Comparison of ENCODE assay signal across 13 cellular contexts in genomic region chr16:70418274-70418992, GRCh38. TPM values are rescaled to one million over a fixed set of nuclear protein-coding genes. Genes with fewer than 3 reads are reported as not detected.
DNase-seq lines count a peak whose midpoint lies in the region; ATAC-seq and TF ChIP-seq lines count a peak whose summit lies in the region.
"Had no signal": no experiment of that assay in that cellular context is flagged by ENCODE, and none has a peak within 500 bp of the region (broad histone marks: within the 10 kb centered on the region; RNA-seq: fewer than 3 reads in every experiment).

No MANE protein-coding gene starts in this region.

- intact Hi-C loops in HCT116 (cut with micrococcal nuclease): no loop called here
- intact Hi-C loops in activated T-helper 1 cell treated with anti-CD3 and anti-CD28 coated beads, Interleukin-12 subunit alpha, Interleukin-12 subunit beta, Interleukin-2, Interleukin-4 antibody, amounts not matched to agents 30 ng/mL and 10 ng/mL and 1 ng/mL, durations not matched to agents 14 hours and 24 hours and 36 hours (cut with micrococcal nuclease): no loop called here

- RAD21 ChIA-PET in HCT116 (lab: Charles Lee; ENCODE audit: low non-redundant PET in 1 of 2, low total read pairs in 2 of 2, uncharacterized antibody in 2 of 2, unreplicated experiment in 2 of 2): no interaction called here

- no peaks in the 10 kb centered on the region for H3K27me3 ChIP-seq in HCT116 (ENCODE audit: insufficient read depth, low read length)

- H3K79me2 ChIP-seq in HCT116 (ENCODE audit: insufficient read depth, low read length): no peaks in the 10 kb centered on the region

- no peak overlapping the region for H3K4me3 ChIP-seq in HCT116 (replicated peaks in 1 of 2; ENCODE audit: low read depth in 1 of 2, low read length in 2 of 2)
- H3K4me3 ChIP-seq: GM23248, thoracic aorta had no signal

- TF ChIP-seq RAD21 in HCT116 (IDR thresholded peaks at IDR 0.05; ENCODE audit: low read depth): no peak

- ATAC-seq in HCT116: peak; percentile 36; the same call in 1 of the 2 replicates
- ATAC-seq in naive thymus-derived CD8-positive, alpha-beta T cell: peak; percentile 60 to 73
- no peak for ATAC-seq in natural killer cell treated with Interleukin-12 subunit alpha and Interleukin-12 subunit beta and Interleukin-15 and Interleukin-18, amount 100 ng/mL, for 72 hours

- peak overlapping the region; percentile 61 for H3K27ac Mint-ChIP-seq in activated T-helper 1 cell treated with anti-CD3 and anti-CD28 coated beads, Interleukin-12 subunit alpha, Interleukin-12 subunit beta, Interleukin-2, Interleukin-4 antibody, amounts not matched to agents 30 ng/mL and 10 ng/mL and 1 ng/mL, durations not matched to agents 14 hours and 24 hours and 36 hours
- H3K27ac Mint-ChIP-seq in naive thymus-derived CD8-positive, alpha-beta T cell: peak overlapping the region; percentile 85 to 95 (median 93)
- H3K27ac Mint-ChIP-seq in natural killer cell treated with Interleukin-12 subunit alpha and Interleukin-12 subunit beta and Interleukin-15 and Interleukin-18, amount 100 ng/mL, for 72 hours: no peak overlapping the region

- peaks cover 14% of the 10 kb centered on the region for H3K36me3 Mint-ChIP-seq in activated T-helper 1 cell treated with anti-CD3 and anti-CD28 coated beads, Interleukin-12 subunit alpha, Interleukin-12 subunit beta, Interleukin-2, Interleukin-4 antibody, amounts not matched to agents 30 ng/mL and 10 ng/mL and 1 ng/mL, durations not matched to agents 14 hours and 24 hours and 36 hours (ENCODE audit: low read depth)
- peaks cover 0 to 15% (median 0%) of the 10 kb centered on the region in 3 donors for H3K36me3 Mint-ChIP-seq in naive thymus-derived CD8-positive, alpha-beta T cell
- H3K36me3 Mint-ChIP-seq in natural killer cell treated with Interleukin-12 subunit alpha and Interleukin-12 subunit beta and Interleukin-15 and Interleukin-18, amount 100 ng/mL, for 72 hours: no peaks in the 10 kb centered on the region

- peaks cover 43% of the 10 kb centered on the region for H3K4me1 Mint-ChIP-seq in activated T-helper 1 cell treated with anti-CD3 and anti-CD28 coated beads, Interleukin-12 subunit alpha, Interleukin-12 subunit beta, Interleukin-2, Interleukin-4 antibody, amounts not matched to agents 30 ng/mL and 10 ng/mL and 1 ng/mL, durations not matched to agents 14 hours and 24 hours and 36 hours (ENCODE audit: low read depth)
- H3K4me1 Mint-ChIP-seq in naive thymus-derived CD8-positive, alpha-beta T cell: peaks cover 37 to 79% (median 72%) of the 10 kb centered on the region in 4 donors
- H3K4me1 Mint-ChIP-seq in natural killer cell treated with Interleukin-12 subunit alpha and Interleukin-12 subunit beta and Interleukin-15 and Interleukin-18, amount 100 ng/mL, for 72 hours (ENCODE audit: low read depth in 2 of 2): peaks cover 18 to 25% of the 10 kb centered on the region in 2 donors

- no peaks in the 10 kb centered on the region for H3K27me3 Mint-ChIP-seq in activated T-helper 1 cell treated with anti-CD3 and anti-CD28 coated beads, Interleukin-12 subunit alpha, Interleukin-12 subunit beta, Interleukin-2, Interleukin-4 antibody, amounts not matched to agents 30 ng/mL and 10 ng/mL and 1 ng/mL, durations not matched to agents 14 hours and 24 hours and 36 hours (ENCODE audit: insufficient read depth)
- H3K27me3 Mint-ChIP-seq in naive thymus-derived CD8-positive, alpha-beta T cell: no peaks in the 10 kb centered on the region
- H3K27me3 Mint-ChIP-seq in natural killer cell treated with Interleukin-12 subunit alpha and Interleukin-12 subunit beta and Interleukin-15 and Interleukin-18, amount 100 ng/mL, for 72 hours: no peaks in the 10 kb centered on the region

- no peak for TF ChIP-seq CTCF in HCT116 (IDR thresholded peaks at IDR 0.05 in 2 of 3, conservative IDR thresholded peaks at IDR 0.05 in 1 of 3; ENCODE audit: borderline replicate concordance in 1 of 3, insufficient read depth in 1 of 3, low read depth in 2 of 3, low read length in 2 of 3)

- H3K4me2 ChIP-seq in HCT116 (ENCODE audit: low read length): no peak overlapping the region

- no peak overlapping the region for H3K27ac ChIP-seq in HCT116 (ENCODE audit: low read depth, low read length)
- H3K27ac ChIP-seq: 22Rv1, GM23248, thoracic aorta had no signal

- H3K9me2 ChIP-seq in HCT116 (ENCODE audit: insufficient read depth): no peaks in the 10 kb centered on the region

- POLR2A ChIA-PET in HCT116 (lab: Charles Lee): no interaction called here
- POLR2A ChIA-PET in naive thymus-derived CD8-positive, alpha-beta T cell (lab: Charles Lee): interaction anchor here (0.6 to 3.7 kb wide), 10 partner anchors 9 to 72 kb away, joined by 3 to 22 read pairs (median 4); partner anchors contain the start of genes DDX19A and ST3GAL2

- DNase-seq in DMS53 (lab: John Stamatoyannopoulos, UW) (peak; percentile 19), DMS53 treated with DMSO at 0.1 percent for 48 hours (lab: John Stamatoyannopoulos, UW; ENCODE audit: unreplicated experiment) (no peak), HCT116 (ENCODE audit: low read depth, low spot score) (no peak), NCI-H1417 (lab: John Stamatoyannopoulos, UW) (no peak)
- DNase-seq in activated T-helper 1 cell treated with anti-CD3 and anti-CD28 coated beads, Interleukin-12 subunit alpha, Interleukin-12 subunit beta, Interleukin-2, Interleukin-4 antibody, amounts not matched to agents 30 ng/mL and 10 ng/mL and 1 ng/mL, durations not matched to agents 14 hours and 24 hours and 36 hours (ENCODE audit: low spot score): no peak
- DNase-seq in naive thymus-derived CD8-positive, alpha-beta T cell: peak in 5 of 10 donors; percentile 30 to 68 (median 40)
- no peak for DNase-seq in activated CD4-positive, CD25-positive, alpha-beta regulatory T cell treated with anti-CD3 and anti-CD28 coated beads, Interleukin-2, amount 50 U/mL, for 72 hours
- DNase-seq in natural killer cell treated with Interleukin-12 subunit alpha and Interleukin-12 subunit beta and Interleukin-15 and Interleukin-18, amount 100 ng/mL, for 72 hours (ENCODE audit: low spot score): no peak
- DNase-seq: activated CD4-positive, alpha-beta T cell treated with anti-CD3 and anti-CD28 coated beads, Interleukin-2, amount 50 U/mL, for 48 hours; GM23248; NCI-H1436 treated with DMSO at 0.1 percent for 48 hours had no signal

- no peaks in the 10 kb centered on the region for H3K9me3 Mint-ChIP-seq in activated T-helper 1 cell treated with anti-CD3 and anti-CD28 coated beads, Interleukin-12 subunit alpha, Interleukin-12 subunit beta, Interleukin-2, Interleukin-4 antibody, amounts not matched to agents 30 ng/mL and 10 ng/mL and 1 ng/mL, durations not matched to agents 14 hours and 24 hours and 36 hours
- no peaks in the 10 kb centered on the region for H3K9me3 Mint-ChIP-seq in naive thymus-derived CD8-positive, alpha-beta T cell
- no peaks in the 10 kb centered on the region for H3K9me3 Mint-ChIP-seq in natural killer cell treated with Interleukin-12 subunit alpha and Interleukin-12 subunit beta and Interleukin-15 and Interleukin-18, amount 100 ng/mL, for 72 hours

- BruUV-seq in HCT116 (replicated peaks; lab: Mats Ljungman, UMichigan): no TSS peak

- peak overlapping the region; percentile 49 for H3K4me3 Mint-ChIP-seq in activated T-helper 1 cell treated with anti-CD3 and anti-CD28 coated beads, Interleukin-12 subunit alpha, Interleukin-12 subunit beta, Interleukin-2, Interleukin-4 antibody, amounts not matched to agents 30 ng/mL and 10 ng/mL and 1 ng/mL, durations not matched to agents 14 hours and 24 hours and 36 hours
- H3K4me3 Mint-ChIP-seq in naive thymus-derived CD8-positive, alpha-beta T cell: peak overlapping the region; percentile 53 to 88 (median 81)
- H3K4me3 Mint-ChIP-seq in natural killer cell treated with Interleukin-12 subunit alpha and Interleukin-12 subunit beta and Interleukin-15 and Interleukin-18, amount 100 ng/mL, for 72 hours: no peak overlapping the region

- CTCF ChIA-PET in HCT116 (lab: Charles Lee): no interaction called here

- TF ChIP-seq POLR2A in HCT116 (IDR thresholded peaks at IDR 0.05; ENCODE audit: borderline replicate concordance, extremely low read depth, insufficient read depth, insufficient read length): no peak

- no peaks in the 10 kb centered on the region for H4K20me1 ChIP-seq in HCT116 (ENCODE audit: insufficient read depth)

- H3K9ac ChIP-seq in HCT116 (ENCODE audit: low read length): no peak overlapping the region
- H3K9ac ChIP-seq: GM23248 had no signal

- H3K36me3 ChIP-seq in HCT116 (ENCODE audit: control insufficient read depth in 1 of 2, insufficient read depth in 2 of 2, low read length in 2 of 2): no peaks in the 10 kb centered on the region
- H3K36me3 ChIP-seq: thoracic aorta had no signal

- H2AFZ ChIP-seq in HCT116 (ENCODE audit: low read depth, low read length, poor library complexity, severe bottlenecking): no peak overlapping the region
- H2AFZ ChIP-seq: GM23248 had no signal

- peaks cover 0 to 16% of the 10 kb centered on the region in 2 experiments; a peak in 2 of 4 replicates for H3K4me1 ChIP-seq in HCT116 (ENCODE audit: control insufficient read depth in 1 of 2, insufficient read depth in 2 of 2, low read length in 2 of 2)

- H3K9me3 ChIP-seq in HCT116 (ENCODE audit: control insufficient read depth in 1 of 2, insufficient read depth in 1 of 2, low read depth in 1 of 2, low read length in 2 of 2): no peaks in the 10 kb centered on the region
- H3K9me3 ChIP-seq: thoracic aorta had no signal

TF ChIP-seq in HCT116, 20 proteins besides CTCF, POLR2A, EP300 and RAD21 (continues in another document):
- TF ChIP-seq ELF1 (IDR thresholded peaks at IDR 0.05; ENCODE audit: borderline replicate concordance, low read depth) (no peak), SP1 (IDR thresholded peaks at IDR 0.05; ENCODE audit: low read depth) (no peak)

RNA-seq across cellular contexts. Expression of gene ST3GAL2, which starts 20.5 kb away (rescaled TPM):
- total RNA-seq in HCT116 (2021; ENCODE audit: unreplicated experiment): 9.5 TPM
- 4.0 and 6.3 TPM in 2 replicates for polyA plus RNA-seq in HCT116 (2012)
- 35.6 and 37.7 TPM in 2 replicates for total RNA-seq in activated T-helper 1 cell treated with anti-CD3 and anti-CD28 coated beads, Interleukin-12 subunit alpha, Interleukin-12 subunit beta, Interleukin-2, Interleukin-4 antibody, amounts not matched to agents 30 ng/mL and 10 ng/mL and 1 ng/mL, durations not matched to agents 14 hours and 24 hours and 36 hours
- total RNA-seq in naive thymus-derived CD8-positive, alpha-beta T cell: 10 to 100 TPM; 30.5 to 31.9 TPM
- polyA plus RNA-seq in naive thymus-derived CD8-positive, alpha-beta T cell: 10 to 100 TPM; 14.6 to 23.4 (median 16.5) TPM
- total RNA-seq in natural killer cell treated with Interleukin-12 subunit alpha and Interleukin-12 subunit beta and Interleukin-15 and Interleukin-18, amount 100 ng/mL, for 72 hours: 10 to 100 TPM; 63.0 to 66.0 TPM

RNA-seq across cellular contexts. Expression of gene FCSK, which starts 36.0 kb away (rescaled TPM):
- total RNA-seq in HCT116 (2021; ENCODE audit: unreplicated experiment): 17.1 TPM
- 11.9 and 12.5 TPM in 2 replicates for polyA plus RNA-seq in HCT116 (2012)
- total RNA-seq in activated T-helper 1 cell treated with anti-CD3 and anti-CD28 coated beads, Interleukin-12 subunit alpha, Interleukin-12 subunit beta, Interleukin-2, Interleukin-4 antibody, amounts not matched to agents 30 ng/mL and 10 ng/mL and 1 ng/mL, durations not matched to agents 14 hours and 24 hours and 36 hours: 19.7 and 21.0 TPM in 2 replicates
- total RNA-seq in naive thymus-derived CD8-positive, alpha-beta T cell: 10 to 100 TPM; 35.2 to 39.7 TPM
- polyA plus RNA-seq in naive thymus-derived CD8-positive, alpha-beta T cell: 1 to 10 TPM; 4.5 to 9.6 (median 9.3) TPM
- total RNA-seq in natural killer cell treated with Interleukin-12 subunit alpha and Interleukin-12 subunit beta and Interleukin-15 and Interleukin-18, amount 100 ng/mL, for 72 hours: 10 to 100 TPM; 19.4 to 35.2 TPM

Comparison
In these comparisons a context has a peak if more than half of its experiments do, and no peak if none do; other contexts are left out.
1. ATAC-seq: peak in HCT116 (single experiment) and naive thymus-derived CD8-positive, alpha-beta T cell (2 of 2); none in natural killer cell treated with Interleukin-12 subunit alpha and Interleukin-12 subunit beta and Interleukin-15 and Interleukin-18, amount 100 ng/mL, for 72 hours (0 of 2).
2. H3K27ac Mint-ChIP-seq: peak in activated T-helper 1 cell treated with anti-CD3 and anti-CD28 coated beads, Interleukin-12 subunit alpha, Interleukin-12 subunit beta, Interleukin-2, Interleukin-4 antibody, amounts not matched to agents 30 ng/mL and 10 ng/mL and 1 ng/mL, durations not matched to agents 14 hours and 24 hours and 36 hours (single experiment) and naive thymus-derived CD8-positive, alpha-beta T cell (10 of 10); none in natural killer cell treated with Interleukin-12 subunit alpha and Interleukin-12 subunit beta and Interleukin-15 and Interleukin-18, amount 100 ng/mL, for 72 hours (0 of 2).